In genomic region chr17:43483674-43484551, GRCh38 we compare ENCODE assay signal across 1 cellular context.
TF ChIP-seq lines count a peak whose summit lies in the region.

TSS of gene DHX8 (plus strand) at chr17:43483975. CDS start at chr17:43484038, 63 bp downstream.

TF ChIP-seq in GM23338, 12 proteins besides CTCF, POLR2A, EP300 and RAD21 (continued from another document):
- TF ChIP-seq ZNF462 (CRISPR knock-in tag; IDR thresholded peaks at IDR 0.05) (no peak), NANOG (IDR thresholded peaks at IDR 0.05; ENCODE audit: borderline replicate concordance) (peak; percentile 89), CREB1 (CRISPR knock-in tag; IDR thresholded peaks at IDR 0.05; ENCODE audit: low read depth) (peak; percentile 66), ETS1 (IDR thresholded peaks at IDR 0.05) (peak; percentile 95)
